26 cellular contexts compared by ENCODE assay signal in genomic region chr12:110931315-110931728, GRCh38. TPM values are rescaled to one million over a fixed set of nuclear protein-coding genes. Genes with fewer than 3 reads are reported as not detected.
A peak's percentile ranks its signal among the peaks of the same experiment; 100 is the strongest.
DNase-seq lines count a peak whose midpoint lies in the region; ATAC-seq, FAIRE-seq and TF ChIP-seq lines count a peak whose summit lies in the region.
"Had no signal": no experiment of that assay in that cellular context is flagged by ENCODE, and none has a peak within 500 bp of the region (broad histone marks: within the 10 kb centered on the region; RNA-seq: fewer than 3 reads in every experiment).

No MANE protein-coding gene starts in this region.

- H2AFZ ChIP-seq in mammary epithelial cell (ENCODE audit: low read depth, low read length), result peak overlapping the region; percentile 15

- peak; percentile 84 for ATAC-seq in Right ventricle myocardium superior (ENCODE audit: poor library complexity)
- ATAC-seq in effector memory CD8-positive, alpha-beta T cell (replicated peaks), result no peak
- ATAC-seq: lower lobe of right lung had no signal

- no peaks in the 10 kb centered on the region for H3K27me3 Mint-ChIP-seq in MCF 10A (ENCODE audit: insufficient read depth, unreplicated experiment)
- H3K27me3 Mint-ChIP-seq in effector memory CD8-positive, alpha-beta T cell, result peaks cover 21% of the 10 kb centered on the region in 2 donors

- in situ Hi-C loops in mammary epithelial cell (cut with MboI; ENCODE audit: low sequenced_read_pairs in 2 of 2), result no loop called here

- H2BK5ac ChIP-seq in mesendoderm (ENCODE audit: low read length), result no peak overlapping the region

- no peaks in the 10 kb centered on the region for H3K36me3 Mint-ChIP-seq in MCF 10A (ENCODE audit: insufficient read depth, unreplicated experiment)
- no peaks in the 10 kb centered on the region for H3K36me3 Mint-ChIP-seq in effector memory CD8-positive, alpha-beta T cell (ENCODE audit: insufficient read depth)

- H3K4me3 ChIP-seq in mammary epithelial cell (replicated peaks in 1 of 3; ENCODE audit: insufficient read depth in 1 of 3, low read depth in 2 of 3, low read length in 3 of 3), result no peak overlapping the region
- no peak overlapping the region for H3K4me3 ChIP-seq in mesendoderm (ENCODE audit: low read length)
- H3K4me3 ChIP-seq: colonic mucosa, esophagus squamous epithelium, lower lobe of right lung, SK-N-MC, skin epidermis, upper lobe of left lung had no signal

- no peak overlapping the region for H3K56ac ChIP-seq in mesendoderm (ENCODE audit: low read length)

- H3K9ac ChIP-seq in mammary epithelial cell (ENCODE audit: insufficient read depth, low read length), result no peak overlapping the region
- no peak overlapping the region for H3K9ac ChIP-seq in mesendoderm (ENCODE audit: low read length)

- TF ChIP-seq CTCF in mammary epithelial cell (conservative IDR thresholded peaks at IDR 0.05 in 1 of 2, IDR thresholded peaks at IDR 0.05 in 1 of 2; ENCODE audit: extremely low read depth in 1 of 2, insufficient read depth in 1 of 2, low read depth in 1 of 2, low read length in 2 of 2) (no peak), MCF 10A (IDR thresholded peaks at IDR 0.05; ENCODE audit: unreplicated experiment) (no peak)

- H3K27ac ChIP-seq in mammary epithelial cell (ENCODE audit: insufficient read depth, low read depth, low read length) (no peak overlapping the region), mesendoderm (ENCODE audit: low read depth, low read length) (no peak overlapping the region)
- H3K27ac ChIP-seq: colonic mucosa, esophagus squamous epithelium, lower lobe of right lung, SK-N-MC, skin epidermis, upper lobe of left lung had no signal

- H3K79me2 ChIP-seq in mammary epithelial cell (ENCODE audit: insufficient read depth, low read length), result no peaks in the 10 kb centered on the region
- H3K79me2 ChIP-seq in mesendoderm (ENCODE audit: control insufficient read depth, insufficient read depth, low read length), result no peaks in the 10 kb centered on the region

- H3K4me1 Mint-ChIP-seq in MCF 10A (ENCODE audit: insufficient read depth, unreplicated experiment), result peaks cover 17% of the 10 kb centered on the region
- no peaks in the 10 kb centered on the region for H3K4me1 Mint-ChIP-seq in effector memory CD8-positive, alpha-beta T cell (ENCODE audit: low read depth in 2 of 2)

- no peaks in the 10 kb centered on the region for H3K9me3 ChIP-seq in mammary epithelial cell (replicated peaks; ENCODE audit: insufficient read depth, low read length)
- H3K9me3 ChIP-seq: BE2C, colonic mucosa, esophagus squamous epithelium, lower lobe of right lung, upper lobe of left lung had no signal

- H4K8ac ChIP-seq in mesendoderm (ENCODE audit: low read depth, low read length), result no peak overlapping the region

- H3K4me2 ChIP-seq in mammary epithelial cell (ENCODE audit: insufficient read depth, low read depth, low read length) (no peak overlapping the region), mesendoderm (ENCODE audit: low read length) (no peak overlapping the region)

- H4K20me1 ChIP-seq in mammary epithelial cell (ENCODE audit: insufficient read depth, low read length), result no peaks in the 10 kb centered on the region

- CTCF ChIA-PET in mammary epithelial cell (lab: Charles Lee; ENCODE audit: low non-redundant PET), result no interaction called here
- CTCF ChIA-PET in MCF 10A (lab: Yijun Ruan, JAX), result interaction anchor here (0.6 to 0.7 kb wide), 2 partner anchors 187 to 368 kb away, joined by 3 read pairs; no protein-coding TSS in a partner anchor

- no peak for DNase-seq in mammary epithelial cell
- DNase-seq in MCF 10A (ENCODE audit: unreplicated experiment), result no peak
- peak; percentile 85 for DNase-seq in Right ventricle myocardium superior
- DNase-seq in mesendoderm, result peak; percentile 68
- peak; percentile 44 for DNase-seq in urothelium cell line (ENCODE audit: low spot score)
- DNase-seq in NCI-H774 (lab: John Stamatoyannopoulos, UW), result no peak
- DNase-seq in effector memory CD8-positive, alpha-beta T cell, result no peak
- DNase-seq in SW480 (ENCODE audit: low spot score), result no peak
- DNase-seq: BE2C; colonic mucosa; DMS53; esophagus squamous epithelium; lower lobe of right lung; NCI-H146; stimulated activated CD4-positive, alpha-beta T cell treated with anti-CD3 and anti-CD28 coated beads, Interleukin-1b, Interleukin-23, amount 100 ng/mL, for 48 hours; T-helper 2 cell had no signal

- intact Hi-C loops in mammary epithelial cell (cut with micrococcal nuclease), result no loop called here
- intact Hi-C loops in MCF 10A (cut with micrococcal nuclease), result loop anchor here (10.0 kb wide), 1 partner anchor 243 kb away; no protein-coding TSS in a partner anchor
- intact Hi-C loops in Right ventricle myocardium superior (cut with DNase I), result no loop called here

- H3K4me3 Mint-ChIP-seq in MCF 10A (ENCODE audit: unreplicated experiment), result no peak overlapping the region
- H3K4me3 Mint-ChIP-seq in effector memory CD8-positive, alpha-beta T cell, result no peak overlapping the region
- H3K4me3 Mint-ChIP-seq: activated naive CD4-positive, alpha-beta T cell treated with anti-CD3 and anti-CD28 coated beads for 36 hours had no signal

- H2AK5ac ChIP-seq in mesendoderm (ENCODE audit: low read length), result no peak overlapping the region

- H4K5ac ChIP-seq in mesendoderm (ENCODE audit: low read length), result no peak overlapping the region

- no peaks in the 10 kb centered on the region for H3K9me3 Mint-ChIP-seq in MCF 10A (ENCODE audit: unreplicated experiment)
- no peaks in the 10 kb centered on the region for H3K9me3 Mint-ChIP-seq in effector memory CD8-positive, alpha-beta T cell
- H3K9me3 Mint-ChIP-seq: activated naive CD4-positive, alpha-beta T cell treated with anti-CD3 and anti-CD28 coated beads for 36 hours had no signal

- no peak overlapping the region for H2BK15ac ChIP-seq in mesendoderm (replicated peaks; ENCODE audit: low read depth)

- H3K23ac ChIP-seq in mesendoderm (ENCODE audit: low read length), result no peak overlapping the region

- H3K4me1 ChIP-seq in mammary epithelial cell (ENCODE audit: insufficient read depth, low read length) (peaks cover 24% of the 10 kb centered on the region), mesendoderm (ENCODE audit: control insufficient read depth, low read depth, low read length) (peaks cover 2% of the 10 kb centered on the region)
- H3K4me1 ChIP-seq: BE2C, colonic mucosa, lower lobe of right lung, upper lobe of left lung had no signal

- no TSS peak for BruUV-seq in mammary epithelial cell (replicated peaks; lab: Mats Ljungman, UMichigan)
- no TSS peak for BruUV-seq in MCF 10A (replicated peaks; lab: Mats Ljungman, UMichigan)

- POLR2A ChIA-PET in MCF 10A (lab: Yijun Ruan, JAX), result interaction anchor here (0.7 kb wide), 1 partner anchor 1468 kb away, joined by 3 read pairs; no protein-coding TSS in a partner anchor

- WGBS in mammary epithelial cell (ENCODE audit: low coverage, missing lambda C conversion rate), result 41% methylated on average over 8 of the region's 16 CpGs
- WGBS in mesendoderm (ENCODE audit: extremely low coverage, insufficient coverage, low lambda C conversion rate), result no CpG with 5 or more reads among the region's 16 CpGs

- H3K4ac ChIP-seq in mesendoderm (ENCODE audit: low read depth, low read length), result no peak overlapping the region

- dilution Hi-C loops in mammary epithelial cell (cut with HindIII; ENCODE audit: low sequenced_read_pairs), result no loop called here

- no peak overlapping the region for H3K18ac ChIP-seq in mesendoderm (ENCODE audit: low read length)

- H3K27ac Mint-ChIP-seq in MCF 10A (ENCODE audit: low read depth, unreplicated experiment), result no peak overlapping the region
- H3K27ac Mint-ChIP-seq in effector memory CD8-positive, alpha-beta T cell, result no peak overlapping the region
- H3K27ac Mint-ChIP-seq: activated naive CD4-positive, alpha-beta T cell treated with anti-CD3 and anti-CD28 coated beads for 36 hours; progenitor cell of endocrine pancreas had no signal

- no peaks in the 10 kb centered on the region for H3K79me1 ChIP-seq in mesendoderm (ENCODE audit: low read length)

- H3K27me3 ChIP-seq in mammary epithelial cell (ENCODE audit: insufficient read depth, low read length) (no peaks in the 10 kb centered on the region), mesendoderm (ENCODE audit: insufficient read depth, low read length, poor library complexity) (no peaks in the 10 kb centered on the region)
- H3K27me3 ChIP-seq: BE2C, colonic mucosa, upper lobe of left lung had no signal

- no peak for FAIRE-seq in urothelium cell line (lab: Jason Lieb, UNC)
- FAIRE-seq: A204.1, frontal cortex, islet of Langerhans had no signal

- H3K36me3 ChIP-seq in mammary epithelial cell (ENCODE audit: insufficient read depth, low read length) (no peaks in the 10 kb centered on the region), mesendoderm (ENCODE audit: control insufficient read depth, insufficient read depth, low read length) (no peaks in the 10 kb centered on the region)
- H3K36me3 ChIP-seq: BE2C, colonic mucosa, esophagus squamous epithelium, lower lobe of right lung, upper lobe of left lung had no signal

- no peak overlapping the region for H2BK120ac ChIP-seq in mesendoderm (ENCODE audit: low read depth, low read length)

RNA-seq across cellular contexts. Expression of gene MYL2, which starts 10.9 kb away (rescaled TPM):
- total RNA-seq in mammary epithelial cell (not detected), MCF 10A (2022) (not detected in 2 replicates), Right ventricle myocardium superior (13,587 TPM)
- polyA plus RNA-seq in mammary epithelial cell, result 0.26 TPM
- not detected for polyA minus RNA-seq in mammary epithelial cell
- 0.06 TPM for polyA plus RNA-seq in mesendoderm (2013, experiment 1 of 2)
- not detected for polyA plus RNA-seq in mesendoderm (2013, experiment 2 of 2)
- total RNA-seq: activated CD8-positive, alpha-beta memory T cell treated with anti-CD3 and anti-CD28 coated beads for 36 hours; activated naive CD4-positive, alpha-beta T cell treated with anti-CD3 and anti-CD28 coated beads for 36 hours; esophagus squamous epithelium; frontal cortex; lower lobe of right lung; progenitor cell of endocrine pancreas; subcutaneous adipose tissue; upper lobe of left lung had no signal

Comparison
In these comparisons a context has a peak if more than half of its experiments do, and no peak if none do; other contexts are left out.
1. DNase-seq: peak in Right ventricle myocardium superior (single experiment), mesendoderm (single experiment) and urothelium cell line (single experiment); none in mammary epithelial cell (single experiment), MCF 10A (single experiment), NCI-H774 (single experiment), effector memory CD8-positive, alpha-beta T cell (0 of 3) and SW480 (single experiment).
2. RNA of gene MYL2, which starts 10.9 kb away (total RNA-seq): 13,587 TPM in Right ventricle myocardium superior (single experiment); not detected in mammary epithelial cell and not detected in MCF 10A; every median in the first group is over 1,000 times any median in the second.